Comparison of ENCODE assay signal across 16 cellular contexts in genomic region chr2:233076749-233077148, GRCh38. TPM values are rescaled to one million over a fixed set of nuclear protein-coding genes. Genes with fewer than 3 reads are reported as not detected.
DNase-seq lines count a peak whose midpoint lies in the region; ATAC-seq, FAIRE-seq and TF ChIP-seq lines count a peak whose summit lies in the region.
"Had no signal": no experiment of that assay in that cellular context is flagged by ENCODE, and none has a peak within 500 bp of the region (broad histone marks: within the 10 kb centered on the region; RNA-seq: fewer than 3 reads in every experiment).

No MANE protein-coding gene starts in this region.

- H3K9me3 ChIP-seq in breast epithelium, result peaks cover 0 to 3% of the 10 kb centered on the region in 2 donors
- H3K9me3 ChIP-seq: testis had no signal

- DNase-seq in MCF 10A (ENCODE audit: unreplicated experiment), result no peak
- no peak for DNase-seq in breast epithelium (ENCODE audit: low spot score in 2 of 2)
- DNase-seq in NOMO-1 treated with DMSO at 0.1 percent for 48 hours (lab: John Stamatoyannopoulos, UW; ENCODE audit: unreplicated experiment), result peak; percentile 59
- DNase-seq in effector memory CD8-positive, alpha-beta T cell, result no peak
- peak; percentile 17 for DNase-seq in ureter (ENCODE audit: low spot score)
- no peak for DNase-seq in frontal cortex (ENCODE audit: low spot score in 2 of 2)
- no peak for DNase-seq in dorsolateral prefrontal cortex
- DNase-seq: activated CD4-positive, alpha-beta T cell treated with anti-CD3 and anti-CD28 coated beads, Interleukin-2, amount 50 U/mL, for 1 hour; kidney; NCI-H1417 treated with DMSO at 0.1 percent for 48 hours; stimulated activated CD4-positive, alpha-beta T cell treated with anti-CD3 and anti-CD28 coated beads, Interleukin-15, amount 100 ng/mL, for 24 hours; testis had no signal

- CTCF ChIA-PET in MCF 10A (lab: Yijun Ruan, JAX), result interaction anchor here (0.9 kb wide), 1 partner anchor 22 kb away, joined by 4 read pairs; no protein-coding TSS in a partner anchor

- H3K27me3 Mint-ChIP-seq in MCF 10A (ENCODE audit: insufficient read depth, unreplicated experiment), result no peaks in the 10 kb centered on the region
- H3K27me3 Mint-ChIP-seq in effector memory CD8-positive, alpha-beta T cell, result no peaks in the 10 kb centered on the region

- H3K4me3 ChIP-seq in breast epithelium (no peak overlapping the region), dorsolateral prefrontal cortex (no peak overlapping the region)
- H3K4me3 ChIP-seq: gastroesophageal sphincter, testis had no signal

- POLR2A ChIA-PET in MCF 10A (lab: Yijun Ruan, JAX), result no interaction called here

- no peak overlapping the region for H3K4me3 Mint-ChIP-seq in MCF 10A (ENCODE audit: unreplicated experiment)
- no peak overlapping the region for H3K4me3 Mint-ChIP-seq in effector memory CD8-positive, alpha-beta T cell

- no peaks in the 10 kb centered on the region for H3K27me3 ChIP-seq in breast epithelium
- no peaks in the 10 kb centered on the region for H3K27me3 ChIP-seq in dorsolateral prefrontal cortex
- H3K27me3 ChIP-seq: testis had no signal

- H3K9me3 Mint-ChIP-seq in MCF 10A (ENCODE audit: unreplicated experiment), result peaks cover 3% of the 10 kb centered on the region
- H3K9me3 Mint-ChIP-seq in effector memory CD8-positive, alpha-beta T cell, result no peaks in the 10 kb centered on the region

- H3K27ac ChIP-seq in breast epithelium (no peak overlapping the region), dorsolateral prefrontal cortex (peak overlapping the region in 20 of 59 donors; percentile 2 to 70 (median 18))
- H3K27ac ChIP-seq: gastroesophageal sphincter, testis had no signal

- H3K36me3 ChIP-seq in breast epithelium, result no peaks in the 10 kb centered on the region
- H3K36me3 ChIP-seq: gastroesophageal sphincter had no signal

- no peaks in the 10 kb centered on the region for H3K4me1 Mint-ChIP-seq in MCF 10A (ENCODE audit: insufficient read depth, unreplicated experiment)
- H3K4me1 Mint-ChIP-seq in effector memory CD8-positive, alpha-beta T cell (ENCODE audit: low read depth in 2 of 2), result peaks cover 37 to 53% of the 10 kb centered on the region in 2 donors

- BruUV-seq in MCF 10A (replicated peaks; lab: Mats Ljungman, UMichigan), result no TSS peak

- H3K27ac Mint-ChIP-seq in MCF 10A (ENCODE audit: low read depth, unreplicated experiment), result peak overlapping the region; percentile 76
- H3K27ac Mint-ChIP-seq in effector memory CD8-positive, alpha-beta T cell, result no peak overlapping the region

- intact Hi-C loops in MCF 10A (cut with micrococcal nuclease) (no loop called here), breast epithelium (cut with DNase I; ENCODE audit: low total_unique reads) (no loop called here), dorsolateral prefrontal cortex (cut with DNase I) (no loop called here)

- no peak for TF ChIP-seq POLR2A in breast epithelium (IDR thresholded peaks at IDR 0.05)

- TF ChIP-seq CTCF in MCF 10A (IDR thresholded peaks at IDR 0.05; ENCODE audit: unreplicated experiment), result no peak
- TF ChIP-seq CTCF in breast epithelium (IDR thresholded peaks at IDR 0.05), result no peak
- TF ChIP-seq CTCF in dorsolateral prefrontal cortex (IDR thresholded peaks at IDR 0.05 in 54 of 56, conservative IDR thresholded peaks at IDR 0.05 in 2 of 56; ENCODE audit: low read depth in 1 of 56, partially characterized antibody in 56 of 56), result no peak

- FAIRE-seq in frontal cortex (lab: Jason Lieb, UNC), result no peak
- FAIRE-seq: HTR-8/SVneo, kidney had no signal

- peaks cover 0 to 11% of the 10 kb centered on the region in 2 donors for H3K4me1 ChIP-seq in breast epithelium

- peak; percentile 55 for ATAC-seq in effector memory CD8-positive, alpha-beta T cell (replicated peaks)
- no peak for ATAC-seq in GM19328 (IDR thresholded peaks at IDR 0.05; ENCODE audit: unreplicated experiment)
- ATAC-seq: gastroesophageal sphincter had no signal

- H3K36me3 Mint-ChIP-seq in MCF 10A (ENCODE audit: insufficient read depth, unreplicated experiment), result no peaks in the 10 kb centered on the region
- peaks cover 34% of the 10 kb centered on the region for H3K36me3 Mint-ChIP-seq in effector memory CD8-positive, alpha-beta T cell (ENCODE audit: insufficient read depth)

RNA-seq across cellular contexts. Expression of gene INPP5D, which starts 16.6 kb away (rescaled TPM):
- 46.1 and 64.9 TPM in 2 replicates for total RNA-seq in MCF 10A (2022)
- total RNA-seq in breast epithelium, result 10 to 100 TPM; 18.4 to 20.3 (median 20.0) TPM
- 43.4 TPM for total RNA-seq in ureter
- 1.6 TPM for total RNA-seq in frontal cortex
- total RNA-seq in dorsolateral prefrontal cortex, result 10 to 100 TPM in 117 of 120 experiments, 1 to 10 TPM in 3; 5.0 to 38.5 (median 18.8) TPM

RNA-seq across cellular contexts. Expression of gene NEU2, which starts 44.3 kb away (rescaled TPM):
- not detected in 2 replicates for total RNA-seq in MCF 10A (2022)
- total RNA-seq in breast epithelium, result not detected
- total RNA-seq in ureter, result not detected
- not detected for total RNA-seq in frontal cortex
- total RNA-seq in dorsolateral prefrontal cortex, result not detected
- total RNA-seq: gastroesophageal sphincter, kidney, mononuclear cell, testis had no signal

Comparison
In these comparisons a context has a peak if more than half of its experiments do, and no peak if none do; other contexts are left out.
1. DNase-seq: peak in NOMO-1 treated with DMSO at 0.1 percent for 48 hours (single experiment) and ureter (single experiment); none in MCF 10A (single experiment), breast epithelium (0 of 2), effector memory CD8-positive, alpha-beta T cell (0 of 3), frontal cortex (0 of 2) and dorsolateral prefrontal cortex (0 of 10).